In the genomic region with DNA sequence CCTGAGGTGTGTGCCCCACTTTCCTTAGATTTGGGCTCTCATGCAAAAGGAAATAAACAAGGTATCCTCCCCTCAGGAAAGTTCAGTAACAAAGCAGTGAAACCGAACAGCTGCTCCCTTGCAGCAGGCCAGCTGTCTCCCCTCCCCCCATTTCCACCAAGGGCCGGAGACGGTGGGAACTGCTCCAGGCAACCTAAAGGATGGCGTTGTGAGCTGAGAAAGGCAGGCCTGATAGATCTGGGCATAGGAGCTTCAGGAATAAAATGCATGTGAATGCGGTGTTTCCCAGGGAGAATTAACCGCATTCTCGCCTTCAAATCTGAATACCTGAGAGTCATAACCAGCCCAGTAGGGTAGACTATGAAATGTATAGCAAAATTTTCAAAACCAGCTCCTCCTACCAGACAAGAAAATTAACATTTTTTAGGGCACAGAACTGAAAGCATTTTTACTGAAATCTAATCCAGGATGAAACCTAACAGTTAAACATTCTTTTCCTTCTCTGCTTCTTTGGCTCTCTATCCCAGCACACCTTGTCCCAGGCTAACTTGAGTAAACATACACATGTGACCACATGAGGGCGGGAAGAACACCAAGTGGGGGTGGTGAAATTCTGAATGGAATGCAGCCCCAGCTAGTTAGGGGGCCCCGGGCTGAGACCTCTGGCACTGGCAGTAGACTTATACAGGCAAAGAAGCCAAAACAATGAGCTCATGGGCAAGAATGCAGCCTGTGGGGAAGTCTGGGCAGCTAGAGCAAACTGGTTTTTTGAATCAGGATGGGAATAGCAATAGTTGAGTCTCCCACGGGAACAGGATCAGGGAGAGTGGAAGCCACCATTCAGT, we compare ENCODE assay signal across 1 cellular context.
TF ChIP-seq lines count a peak whose summit lies in the region.

No MANE protein-coding gene starts in this region.

TF ChIP-seq in HepG2, 621 proteins besides CTCF, POLR2A, EP300 and RAD21 (continued from another document and continues in another):
- TF ChIP-seq CBX2 (IDR thresholded peaks at IDR 0.05; ENCODE audit: low read depth, low read length) (no peak), CBX2 (CRISPR knock-in tag; IDR thresholded peaks at IDR 0.05; ENCODE audit: low read depth) (no peak), ZNF615 (CRISPR knock-in tag; IDR thresholded peaks at IDR 0.05; ENCODE audit: borderline replicate concordance) (no peak), ZNF143 (CRISPR knock-in tag; IDR thresholded peaks at IDR 0.05) (peak; percentile 45; the same call in 1 of the 2 replicates), GPN1 (CRISPR knock-in tag; IDR thresholded peaks at IDR 0.05; ENCODE audit: borderline replicate concordance) (no peak), ZKSCAN5 (CRISPR knock-in tag; IDR thresholded peaks at IDR 0.05) (no peak), PAWR (CRISPR knock-in tag; IDR thresholded peaks at IDR 0.05; ENCODE audit: borderline replicate concordance) (no peak), TAF1 (CRISPR knock-in tag; IDR thresholded peaks at IDR 0.05) (no peak), XRCC5 (optimal IDR thresholded peaks at IDR 0.05; ENCODE audit: low read length) (no peak), RFX3 (CRISPR knock-in tag; IDR thresholded peaks at IDR 0.05) (no peak), JUND (CRISPR knock-in tag; IDR thresholded peaks at IDR 0.05) (no peak), FOXM1 (CRISPR knock-in tag; IDR thresholded peaks at IDR 0.05) (no peak), ZSCAN31 (CRISPR knock-in tag; IDR thresholded peaks at IDR 0.05; ENCODE audit: low read depth) (no peak), ARNT2 (CRISPR knock-in tag; IDR thresholded peaks at IDR 0.05; ENCODE audit: low read depth) (peak; percentile 37; the same call in 1 of the 2 replicates), ASH2L (IDR thresholded peaks at IDR 0.05; ENCODE audit: insufficient read length, low read depth, low read length) (peak; percentile 26), ZKSCAN8 (CRISPR knock-in tag; IDR thresholded peaks at IDR 0.05; ENCODE audit: borderline replicate concordance) (no peak), POLR2AphosphoS2 (IDR thresholded peaks at IDR 0.05; ENCODE audit: low read depth, low read length) (0 out of 2 replicates have a peak, but pooled peaks have one; percentile 13), NFKBIZ (CRISPR knock-in tag; IDR thresholded peaks at IDR 0.05) (no peak), ZNF549 (CRISPR knock-in tag; IDR thresholded peaks at IDR 0.05) (no peak), ZBTB1 (CRISPR knock-in tag; IDR thresholded peaks at IDR 0.05; ENCODE audit: borderline replicate concordance) (no peak), ZNF121 (CRISPR knock-in tag; IDR thresholded peaks at IDR 0.05) (peak; percentile 84), TCF7L2 (IDR thresholded peaks at IDR 0.05; ENCODE audit: low read depth, low read length) (no peak), SOX5 (CRISPR knock-in tag; IDR thresholded peaks at IDR 0.05; ENCODE audit: borderline replicate concordance) (peak; percentile 72; the same call in 1 of the 2 replicates), ZNF724P (CRISPR knock-in tag; IDR thresholded peaks at IDR 0.05; ENCODE audit: borderline replicate concordance) (no peak), ZSCAN9 (CRISPR knock-in tag; IDR thresholded peaks at IDR 0.05; ENCODE audit: borderline replicate concordance) (no peak), ZNF44 (CRISPR knock-in tag; IDR thresholded peaks at IDR 0.05) (no peak), KMT2A (CRISPR knock-in tag; IDR thresholded peaks at IDR 0.05) (no peak), ARID2 (CRISPR knock-in tag; IDR thresholded peaks at IDR 0.05; ENCODE audit: borderline replicate concordance) (no peak), HOXD1 (CRISPR knock-in tag; IDR thresholded peaks at IDR 0.05) (no peak), CHD2 (IDR thresholded peaks at IDR 0.05; ENCODE audit: low read depth, low read length) (no peak; the same call in 1 of the 2 replicates)
- TF ChIP-seq, protein P1, sequence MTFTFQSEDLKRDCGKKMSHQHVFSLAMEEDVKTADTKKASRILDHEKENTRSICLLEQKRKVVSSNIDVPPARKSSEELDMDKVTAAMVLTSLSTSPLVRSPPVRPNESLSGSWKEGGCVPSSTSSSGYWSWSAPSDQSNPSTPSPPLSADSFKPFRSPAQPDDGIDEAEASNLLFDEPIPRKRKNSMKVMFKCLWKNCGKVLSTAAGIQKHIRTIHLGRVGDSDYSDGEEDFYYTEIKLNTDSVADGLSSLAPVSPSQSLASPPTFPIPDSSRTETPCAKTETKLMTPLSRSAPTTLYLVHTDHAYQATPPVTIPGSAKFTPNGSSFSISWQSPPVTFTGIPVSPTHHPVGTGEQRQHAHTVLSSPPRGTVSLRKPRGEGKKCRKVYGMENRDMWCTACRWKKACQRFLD (CRISPR knock-in tag; IDR thresholded peaks at IDR 0.05; ENCODE audit: borderline replicate concordance) = no peak
- TF ChIP-seq, protein P2, sequence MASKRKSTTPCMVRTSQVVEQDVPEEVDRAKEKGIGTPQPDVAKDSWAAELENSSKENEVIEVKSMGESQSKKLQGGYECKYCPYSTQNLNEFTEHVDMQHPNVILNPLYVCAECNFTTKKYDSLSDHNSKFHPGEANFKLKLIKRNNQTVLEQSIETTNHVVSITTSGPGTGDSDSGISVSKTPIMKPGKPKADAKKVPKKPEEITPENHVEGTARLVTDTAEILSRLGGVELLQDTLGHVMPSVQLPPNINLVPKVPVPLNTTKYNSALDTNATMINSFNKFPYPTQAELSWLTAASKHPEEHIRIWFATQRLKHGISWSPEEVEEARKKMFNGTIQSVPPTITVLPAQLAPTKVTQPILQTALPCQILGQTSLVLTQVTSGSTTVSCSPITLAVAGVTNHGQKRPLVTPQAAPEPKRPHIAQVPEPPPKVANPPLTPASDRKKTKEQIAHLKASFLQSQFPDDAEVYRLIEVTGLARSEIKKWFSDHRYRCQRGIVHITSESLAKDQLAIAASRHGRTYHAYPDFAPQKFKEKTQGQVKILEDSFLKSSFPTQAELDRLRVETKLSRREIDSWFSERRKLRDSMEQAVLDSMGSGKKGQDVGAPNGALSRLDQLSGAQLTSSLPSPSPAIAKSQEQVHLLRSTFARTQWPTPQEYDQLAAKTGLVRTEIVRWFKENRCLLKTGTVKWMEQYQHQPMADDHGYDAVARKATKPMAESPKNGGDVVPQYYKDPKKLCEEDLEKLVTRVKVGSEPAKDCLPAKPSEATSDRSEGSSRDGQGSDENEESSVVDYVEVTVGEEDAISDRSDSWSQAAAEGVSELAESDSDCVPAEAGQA (IDR thresholded peaks at IDR 0.05; ENCODE audit: low read depth) = no peak
- TF ChIP-seq, protein P2 (CRISPR knock-in tag; IDR thresholded peaks at IDR 0.05; ENCODE audit: borderline replicate concordance) = no peak
- TF ChIP-seq, protein P3, sequence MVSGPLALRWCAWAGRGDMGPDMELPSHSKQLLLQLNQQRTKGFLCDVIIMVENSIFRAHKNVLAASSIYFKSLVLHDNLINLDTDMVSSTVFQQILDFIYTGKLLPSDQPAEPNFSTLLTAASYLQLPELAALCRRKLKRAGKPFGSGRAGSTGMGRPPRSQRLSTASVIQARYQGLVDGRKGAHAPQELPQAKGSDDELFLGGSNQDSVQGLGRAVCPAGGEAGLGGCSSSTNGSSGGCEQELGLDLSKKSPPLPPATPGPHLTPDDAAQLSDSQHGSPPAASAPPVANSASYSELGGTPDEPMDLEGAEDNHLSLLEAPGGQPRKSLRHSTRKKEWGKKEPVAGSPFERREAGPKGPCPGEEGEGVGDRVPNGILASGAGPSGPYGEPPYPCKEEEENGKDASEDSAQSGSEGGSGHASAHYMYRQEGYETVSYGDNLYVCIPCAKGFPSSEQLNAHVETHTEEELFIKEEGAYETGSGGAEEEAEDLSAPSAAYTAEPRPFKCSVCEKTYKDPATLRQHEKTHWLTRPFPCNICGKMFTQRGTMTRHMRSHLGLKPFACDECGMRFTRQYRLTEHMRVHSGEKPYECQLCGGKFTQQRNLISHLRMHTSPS (CRISPR knock-in tag; IDR thresholded peaks at IDR 0.05; ENCODE audit: low read depth) = no peak; the same call in 1 of the 2 replicates
- TF ChIP-seq, protein P4, sequence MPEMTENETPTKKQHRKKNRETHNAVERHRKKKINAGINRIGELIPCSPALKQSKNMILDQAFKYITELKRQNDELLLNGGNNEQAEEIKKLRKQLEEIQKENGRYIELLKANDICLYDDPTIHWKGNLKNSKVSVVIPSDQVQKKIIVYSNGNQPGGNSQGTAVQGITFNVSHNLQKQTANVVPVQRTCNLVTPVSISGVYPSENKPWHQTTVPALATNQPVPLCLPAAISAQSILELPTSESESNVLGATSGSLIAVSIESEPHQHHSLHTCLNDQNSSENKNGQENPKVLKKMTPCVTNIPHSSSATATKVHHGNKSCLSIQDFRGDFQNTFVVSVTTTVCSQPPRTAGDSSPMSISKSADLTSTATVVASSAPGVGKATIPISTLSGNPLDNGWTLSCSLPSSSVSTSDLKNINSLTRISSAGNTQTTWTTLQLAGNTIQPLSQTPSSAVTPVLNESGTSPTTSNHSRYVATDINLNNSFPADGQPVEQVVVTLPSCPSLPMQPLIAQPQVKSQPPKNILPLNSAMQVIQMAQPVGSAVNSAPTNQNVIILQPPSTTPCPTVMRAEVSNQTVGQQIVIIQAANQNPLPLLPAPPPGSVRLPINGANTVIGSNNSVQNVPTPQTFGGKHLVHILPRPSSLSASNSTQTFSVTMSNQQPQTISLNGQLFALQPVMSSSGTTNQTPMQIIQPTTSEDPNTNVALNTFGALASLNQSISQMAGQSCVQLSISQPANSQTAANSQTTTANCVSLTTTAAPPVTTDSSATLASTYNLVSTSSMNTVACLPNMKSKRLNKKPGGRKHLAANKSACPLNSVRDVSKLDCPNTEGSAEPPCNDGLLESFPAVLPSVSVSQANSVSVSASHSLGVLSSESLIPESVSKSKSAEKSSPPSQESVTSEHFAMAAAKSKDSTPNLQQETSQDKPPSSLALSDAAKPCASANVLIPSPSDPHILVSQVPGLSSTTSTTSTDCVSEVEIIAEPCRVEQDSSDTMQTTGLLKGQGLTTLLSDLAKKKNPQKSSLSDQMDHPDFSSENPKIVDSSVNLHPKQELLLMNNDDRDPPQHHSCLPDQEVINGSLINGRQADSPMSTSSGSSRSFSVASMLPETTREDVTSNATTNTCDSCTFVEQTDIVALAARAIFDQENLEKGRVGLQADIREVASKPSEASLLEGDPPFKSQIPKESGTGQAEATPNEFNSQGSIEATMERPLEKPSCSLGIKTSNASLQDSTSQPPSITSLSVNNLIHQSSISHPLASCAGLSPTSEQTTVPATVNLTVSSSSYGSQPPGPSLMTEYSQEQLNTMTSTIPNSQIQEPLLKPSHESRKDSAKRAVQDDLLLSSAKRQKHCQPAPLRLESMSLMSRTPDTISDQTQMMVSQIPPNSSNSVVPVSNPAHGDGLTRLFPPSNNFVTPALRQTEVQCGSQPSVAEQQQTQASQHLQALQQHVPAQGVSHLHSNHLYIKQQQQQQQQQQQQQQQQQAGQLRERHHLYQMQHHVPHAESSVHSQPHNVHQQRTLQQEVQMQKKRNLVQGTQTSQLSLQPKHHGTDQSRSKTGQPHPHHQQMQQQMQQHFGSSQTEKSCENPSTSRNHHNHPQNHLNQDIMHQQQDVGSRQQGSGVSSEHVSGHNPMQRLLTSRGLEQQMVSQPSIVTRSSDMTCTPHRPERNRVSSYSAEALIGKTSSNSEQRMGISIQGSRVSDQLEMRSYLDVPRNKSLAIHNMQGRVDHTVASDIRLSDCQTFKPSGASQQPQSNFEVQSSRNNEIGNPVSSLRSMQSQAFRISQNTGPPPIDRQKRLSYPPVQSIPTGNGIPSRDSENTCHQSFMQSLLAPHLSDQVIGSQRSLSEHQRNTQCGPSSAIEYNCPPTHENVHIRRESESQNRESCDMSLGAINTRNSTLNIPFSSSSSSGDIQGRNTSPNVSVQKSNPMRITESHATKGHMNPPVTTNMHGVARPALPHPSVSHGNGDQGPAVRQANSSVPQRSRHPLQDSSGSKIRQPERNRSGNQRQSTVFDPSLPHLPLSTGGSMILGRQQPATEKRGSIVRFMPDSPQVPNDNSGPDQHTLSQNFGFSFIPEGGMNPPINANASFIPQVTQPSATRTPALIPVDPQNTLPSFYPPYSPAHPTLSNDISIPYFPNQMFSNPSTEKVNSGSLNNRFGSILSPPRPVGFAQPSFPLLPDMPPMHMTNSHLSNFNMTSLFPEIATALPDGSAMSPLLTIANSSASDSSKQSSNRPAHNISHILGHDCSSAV (CRISPR knock-in tag; IDR thresholded peaks at IDR 0.05; ENCODE audit: borderline replicate concordance) = no peak
- TF ChIP-seq, protein P5, sequence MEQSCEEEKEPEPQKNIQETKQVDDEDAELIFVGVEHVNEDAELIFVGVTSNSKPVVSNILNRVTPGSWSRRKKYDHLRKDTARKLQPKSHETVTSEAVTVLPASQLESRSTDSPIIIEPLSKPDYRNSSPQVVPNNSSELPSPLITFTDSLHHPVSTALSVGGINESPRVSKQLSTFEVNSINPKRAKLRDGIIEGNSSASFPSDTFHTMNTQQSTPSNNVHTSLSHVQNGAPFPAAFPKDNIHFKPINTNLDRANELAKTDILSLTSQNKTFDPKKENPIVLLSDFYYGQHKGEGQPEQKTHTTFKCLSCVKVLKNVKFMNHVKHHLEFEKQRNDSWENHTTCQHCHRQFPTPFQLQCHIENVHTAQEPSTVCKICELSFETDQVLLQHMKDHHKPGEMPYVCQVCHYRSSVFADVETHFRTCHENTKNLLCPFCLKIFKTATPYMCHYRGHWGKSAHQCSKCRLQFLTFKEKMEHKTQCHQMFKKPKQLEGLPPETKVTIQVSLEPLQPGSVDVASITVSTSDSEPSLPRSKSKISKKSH (CRISPR knock-in tag; IDR thresholded peaks at IDR 0.05; ENCODE audit: borderline replicate concordance) = no peak
- TF ChIP-seq, protein P6, sequence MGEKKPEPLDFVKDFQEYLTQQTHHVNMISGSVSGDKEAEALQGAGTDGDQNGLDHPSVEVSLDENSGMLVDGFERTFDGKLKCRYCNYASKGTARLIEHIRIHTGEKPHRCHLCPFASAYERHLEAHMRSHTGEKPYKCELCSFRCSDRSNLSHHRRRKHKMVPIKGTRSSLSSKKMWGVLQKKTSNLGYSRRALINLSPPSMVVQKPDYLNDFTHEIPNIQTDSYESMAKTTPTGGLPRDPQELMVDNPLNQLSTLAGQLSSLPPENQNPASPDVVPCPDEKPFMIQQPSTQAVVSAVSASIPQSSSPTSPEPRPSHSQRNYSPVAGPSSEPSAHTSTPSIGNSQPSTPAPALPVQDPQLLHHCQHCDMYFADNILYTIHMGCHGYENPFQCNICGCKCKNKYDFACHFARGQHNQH (CRISPR knock-in tag; IDR thresholded peaks at IDR 0.05) = no peak; the same call in 1 of the 2 replicates
- TF ChIP-seq, protein P7, sequence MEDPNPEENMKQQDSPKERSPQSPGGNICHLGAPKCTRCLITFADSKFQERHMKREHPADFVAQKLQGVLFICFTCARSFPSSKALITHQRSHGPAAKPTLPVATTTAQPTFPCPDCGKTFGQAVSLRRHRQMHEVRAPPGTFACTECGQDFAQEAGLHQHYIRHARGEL (CRISPR knock-in tag; IDR thresholded peaks at IDR 0.05) = no peak
